Comparison of ENCODE assay signal across 10 cellular contexts in the genomic region with DNA sequence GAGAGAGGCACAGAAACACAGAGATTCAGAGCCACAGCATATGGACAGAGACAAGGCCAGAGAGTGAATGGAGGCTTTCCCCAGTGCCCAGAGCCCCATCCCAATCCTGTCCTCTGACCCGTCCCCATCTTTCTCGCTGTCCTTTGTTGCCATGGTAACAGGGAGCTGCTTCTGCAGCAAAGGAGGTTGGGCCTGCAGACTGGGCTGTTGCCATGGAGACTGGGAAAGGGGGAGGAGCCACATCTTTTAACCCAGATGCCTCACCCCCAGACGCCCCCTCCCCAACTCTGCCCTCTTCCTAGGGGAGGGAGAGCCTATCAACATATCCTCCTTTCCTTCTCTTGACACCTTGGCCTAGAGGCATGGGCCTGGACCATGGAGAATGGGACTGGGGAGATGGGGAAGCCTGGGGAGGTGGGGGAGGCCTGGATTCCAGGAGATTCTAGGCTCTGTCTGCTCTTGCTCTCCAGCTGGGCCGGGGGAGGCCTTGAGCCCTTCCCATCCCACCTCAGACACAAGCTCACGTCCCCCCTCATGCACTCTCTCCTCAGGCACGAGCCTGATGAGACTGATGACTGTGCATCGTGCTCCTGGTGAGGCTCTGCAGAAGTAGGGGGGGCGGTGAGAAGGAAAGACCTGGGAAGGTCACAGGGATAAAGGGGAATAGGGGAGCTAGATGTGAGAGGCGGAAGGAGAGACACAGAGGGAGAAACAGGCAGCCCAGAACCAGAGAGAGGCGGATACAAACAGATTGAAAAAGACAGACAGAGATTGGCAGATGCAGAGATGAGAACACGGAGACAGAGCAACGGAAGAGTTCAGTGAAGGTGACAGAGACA. TPM values are rescaled to one million over a fixed set of nuclear protein-coding genes. Genes with fewer than 3 reads are reported as not detected.
DNase-seq lines count a peak whose midpoint lies in the region; ATAC-seq lines count a peak whose summit lies in the region.
"Had no signal": no experiment of that assay in that cellular context is flagged by ENCODE, and none has a peak within 500 bp of the region (broad histone marks: within the 10 kb centered on the region; RNA-seq: fewer than 3 reads in every experiment).

No MANE protein-coding gene starts in this region.

- H4K20me1 ChIP-seq in BLaER1 treated with 17β-estradiol and CSF1 and Interleukin-3, amounts not matched to agents 10 nM and 100 nM = peaks cover 0 to 60% (median 15%) of the 10 kb centered on the region in 11 experiments; a peak in 13 of 22 replicates

- peaks cover 0 to 39% (median 8%) of the 10 kb centered on the region in 11 experiments; a peak in 11 of 22 replicates for H3K27me3 ChIP-seq in BLaER1 treated with 17β-estradiol and CSF1 and Interleukin-3, amounts not matched to agents 10 nM and 100 nM

- no peak overlapping the region for H3K4me3 ChIP-seq in BLaER1 treated with 17β-estradiol and CSF1 and Interleukin-3, amounts not matched to agents 10 nM and 100 nM

- DNase-seq in ELR (ENCODE audit: low read depth) (peak; percentile 30), NCI-H524 treated with DMSO at 0.1 percent for 48 hours (lab: John Stamatoyannopoulos, UW) (peak; percentile 38), iPS-NIHi7 (ENCODE audit: extremely low spot score) (peak; percentile 81), DMS153 treated with DMSO at 0.1 percent for 48 hours (lab: John Stamatoyannopoulos, UW; ENCODE audit: unreplicated experiment) (no peak), left colon (no peak)

- H3K9me3 ChIP-seq in BLaER1 treated with 17β-estradiol and CSF1 and Interleukin-3, amounts not matched to agents 10 nM and 100 nM (replicated peaks in 1 of 11) = no peaks in the 10 kb centered on the region
- H3K9me3 ChIP-seq: heart right ventricle had no signal

- H3K4me1 ChIP-seq in BLaER1 treated with 17β-estradiol and CSF1 and Interleukin-3, amounts not matched to agents 10 nM and 100 nM = peaks cover 23 to 77% (median 70%) of the 10 kb centered on the region in 10 experiments

- peaks cover 0 to 5% (median 0%) of the 10 kb centered on the region in 11 experiments; a peak in 2 of 22 replicates for H3K36me3 ChIP-seq in BLaER1 treated with 17β-estradiol and CSF1 and Interleukin-3, amounts not matched to agents 10 nM and 100 nM
- H3K36me3 ChIP-seq: heart right ventricle had no signal

- intact Hi-C loops in left colon (cut with DNase I, micrococcal nuclease) = no loop called here

- H3K27ac ChIP-seq in BLaER1 treated with 17β-estradiol and CSF1 and Interleukin-3, amounts not matched to agents 10 nM and 100 nM = no peak overlapping the region
- H3K27ac ChIP-seq: heart right ventricle, KMS-11 had no signal

- ATAC-seq in HG03025 (IDR thresholded peaks at IDR 0.05; ENCODE audit: low FRiP score, unreplicated experiment) = no peak
- no peak for ATAC-seq in GM21619 (IDR thresholded peaks at IDR 0.05; ENCODE audit: unreplicated experiment)
- no peak for ATAC-seq in left colon

- peak overlapping the region in 10 of 11 experiments; percentile 80 to 99 (median 96); a peak in 19 of 22 replicates for H3K4me2 ChIP-seq in BLaER1 treated with 17β-estradiol and CSF1 and Interleukin-3, amounts not matched to agents 10 nM and 100 nM
- H3K4me2 ChIP-seq: KMS-11 had no signal

- H3K9ac ChIP-seq in BLaER1 treated with 17β-estradiol and CSF1 and Interleukin-3, amounts not matched to agents 10 nM and 100 nM = no peak overlapping the region
- H3K9ac ChIP-seq: KMS-11 had no signal

RNA-seq across cellular contexts. Expression of a gene that starts 2.1 kb away (rescaled TPM):
- total RNA-seq in left colon = 1 to 10 TPM; 1.2 to 1.6 TPM

RNA-seq across cellular contexts. Expression of a gene that starts 37.1 kb away (rescaled TPM):
- total RNA-seq in left colon = 100 to 1,000 TPM; 177 to 196 TPM

Comparison
In these comparisons a context has a peak if more than half of its experiments do, and no peak if none do; other contexts are left out.
1. DNase-seq: peak in ELR (single experiment), NCI-H524 treated with DMSO at 0.1 percent for 48 hours (single experiment) and iPS-NIHi7 (single experiment); none in DMS153 treated with DMSO at 0.1 percent for 48 hours (single experiment) and left colon (0 of 2).